In the genomic region with DNA sequence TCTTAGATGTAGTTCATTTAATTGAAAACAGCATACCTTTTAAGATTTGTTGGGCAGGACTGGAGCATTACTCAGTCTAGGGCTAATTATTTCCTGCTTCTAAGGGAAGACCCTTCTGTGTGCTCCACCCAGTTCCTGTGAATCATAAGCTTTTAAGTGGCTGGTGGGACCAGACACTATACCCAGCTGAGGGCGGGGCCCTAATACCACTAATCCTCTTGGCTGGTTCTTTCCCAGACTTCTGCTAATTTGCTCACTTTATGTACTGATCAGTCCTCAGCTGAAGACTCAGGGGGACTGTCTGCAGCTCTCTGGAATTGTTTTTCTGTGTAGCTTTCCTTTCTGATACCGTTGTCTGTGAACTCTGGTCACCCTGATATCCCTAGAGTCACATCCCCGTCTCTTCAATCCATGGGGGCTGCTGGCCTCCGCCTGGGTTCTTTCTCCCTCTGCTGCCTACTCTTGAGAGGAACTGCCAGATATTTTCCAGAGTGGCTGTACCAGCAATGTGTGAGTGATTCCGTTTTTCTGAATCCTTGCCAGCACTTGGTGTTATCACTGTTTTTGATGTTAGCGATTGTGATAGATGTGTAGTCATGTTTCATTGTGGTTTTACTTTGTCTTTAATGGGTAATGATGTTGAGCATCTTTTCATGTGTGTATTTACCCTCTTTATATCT, we compare ENCODE assay signal across 9 cellular contexts. TPM values are rescaled to one million over a fixed set of nuclear protein-coding genes. Genes with fewer than 3 reads are reported as not detected.
DNase-seq lines count a peak whose midpoint lies in the region; FAIRE-seq lines count a peak whose summit lies in the region.
"Had no signal": no experiment of that assay in that cellular context is flagged by ENCODE, and none has a peak within 500 bp of the region (broad histone marks: within the 10 kb centered on the region; RNA-seq: fewer than 3 reads in every experiment).

No MANE protein-coding gene starts in this region.

- H3K27me3 Mint-ChIP-seq in immature natural killer cell (ENCODE audit: low read depth in 3 of 3) = peaks cover 0 to 1% (median 0%) of the 10 kb centered on the region in 3 donors

- H3K36me3 Mint-ChIP-seq in immature natural killer cell = peaks cover 31 to 56% (median 36%) of the 10 kb centered on the region in 3 donors

- H3K4me3 Mint-ChIP-seq in immature natural killer cell = peak overlapping the region in 4 of 5 donors; percentile 26 to 89 (median 56)

- FAIRE-seq in RCC 7860 (lab: Jason Lieb, UNC) (peak; percentile 86), small intestine (lab: Jason Lieb, UNC) (no peak)

- H3K27ac ChIP-seq in small intestine (ENCODE audit: low read depth in 1 of 2, low read length in 1 of 2) = no peak overlapping the region
- H3K27ac ChIP-seq: psoas muscle had no signal

- no peaks in the 10 kb centered on the region for H3K4me1 ChIP-seq in small intestine (ENCODE audit: control insufficient read depth in 2 of 2, insufficient read depth in 1 of 2, low read depth in 1 of 2, low read length in 1 of 2)
- H3K4me1 ChIP-seq: psoas muscle had no signal

- no peaks in the 10 kb centered on the region for H3K9me3 ChIP-seq in small intestine (ENCODE audit: control insufficient read depth, low read depth)
- H3K9me3 ChIP-seq: psoas muscle had no signal

- DNase-seq in GM03348 (ENCODE audit: low spot score) (peak; percentile 88), RCC 7860 (ENCODE audit: low spot score) (peak; percentile 71), immature natural killer cell (peak in 2 of 3 donors; percentile 3 to 25), NCI-H446 (lab: John Stamatoyannopoulos, UW) (no peak), small intestine (no peak), NCI-H446 treated with DMSO at 0.1 percent for 48 hours (lab: John Stamatoyannopoulos, UW) (no peak)
- DNase-seq in activated effector memory CD4-positive, alpha-beta T cell treated with anti-CD3 and anti-CD28 coated beads, Interleukin-2, amount 50 U/mL, for 16 hours = peak; percentile 87
- DNase-seq in stimulated activated CD8-positive, alpha-beta memory T cell treated with anti-CD3 and anti-CD28 coated beads, Interleukin-7, amount 100 ng/mL, for 24 hours (ENCODE audit: low read depth) = peak; percentile 12
- DNase-seq: psoas muscle had no signal

- H3K27me3 ChIP-seq in small intestine (ENCODE audit: control insufficient read depth in 2 of 2, insufficient read depth in 2 of 2, low read length in 2 of 2) = no peaks in the 10 kb centered on the region

- H3K4me1 Mint-ChIP-seq in immature natural killer cell = peaks cover 15 to 24% of the 10 kb centered on the region in 2 donors

- H3K36me3 ChIP-seq in small intestine (ENCODE audit: control insufficient read depth in 2 of 2, insufficient read depth in 2 of 2, low read length in 2 of 2) = peaks cover 6 to 13% of the 10 kb centered on the region in 2 donors

- 66 to 74% (median 68%) methylated on average over 6 of the region's 6 CpGs for WGBS in small intestine, 3 donors

- no peaks in the 10 kb centered on the region for H3K9me3 Mint-ChIP-seq in immature natural killer cell

- H3K4me3 ChIP-seq in small intestine (ENCODE audit: low read depth in 1 of 2, low read length in 2 of 2) = no peak overlapping the region
- H3K4me3 ChIP-seq: psoas muscle had no signal

- peak overlapping the region; percentile 61 to 96 (median 74) for H3K27ac Mint-ChIP-seq in immature natural killer cell

RNA-seq across cellular contexts. Expression of gene MFSD11, which starts 35.1 kb away (rescaled TPM):
- polyA plus RNA-seq in immature natural killer cell = 10 to 100 TPM; 25.2 to 48.0 (median 36.0) TPM
- 10 to 100 TPM in 2 of 3 donors, 1 to 10 TPM in 1; 8.3 to 20.0 (median 10.5) TPM for polyA plus RNA-seq in small intestine

RNA-seq across cellular contexts. Expression of gene SRSF2, which starts 35.9 kb away (rescaled TPM):
- polyA plus RNA-seq in immature natural killer cell (100 to 1,000 TPM in 2 of 3 donors, 10 to 100 TPM in 1; 100.0 to 134 (median 125) TPM), small intestine (100 to 1,000 TPM; 113 to 200 (median 114) TPM)

RNA-seq across cellular contexts. Expression of gene METTL23, which starts 46.3 kb away (rescaled TPM):
- polyA plus RNA-seq in immature natural killer cell = 100 to 1,000 TPM in 2 of 3 donors, 10 to 100 TPM in 1; 91.6 to 166 (median 133) TPM
- polyA plus RNA-seq in small intestine = 10 to 100 TPM; 28.8 to 37.8 (median 37.6) TPM

RNA-seq across cellular contexts. Expression of gene JMJD6, which starts 46.6 kb away (rescaled TPM):
- 10 to 100 TPM; 20.3 to 38.5 (median 27.2) TPM for polyA plus RNA-seq in immature natural killer cell
- polyA plus RNA-seq in small intestine = 10 to 100 TPM; 24.2 to 56.6 (median 51.1) TPM

Comparison
In these comparisons a context has a peak if more than half of its experiments do, and no peak if none do; other contexts are left out.
1. DNase-seq: peak in GM03348 (single experiment), RCC 7860 (single experiment), activated effector memory CD4-positive, alpha-beta T cell treated with anti-CD3 and anti-CD28 coated beads, Interleukin-2, amount 50 U/mL, for 16 hours (single experiment), immature natural killer cell (2 of 3) and stimulated activated CD8-positive, alpha-beta memory T cell treated with anti-CD3 and anti-CD28 coated beads, Interleukin-7, amount 100 ng/mL, for 24 hours (single experiment); none in NCI-H446 (0 of 2), small intestine (single experiment) and NCI-H446 treated with DMSO at 0.1 percent for 48 hours (single experiment).